Comparison of ENCODE assay signal across 29 cellular contexts in genomic region chr3:48644898-48645760, GRCh38. TPM values are rescaled to one million over a fixed set of nuclear protein-coding genes. Genes with fewer than 3 reads are reported as not detected.
DNase-seq lines count a peak whose midpoint lies in the region; ATAC-seq and TF ChIP-seq lines count a peak whose summit lies in the region.
"Had no signal": no experiment of that assay in that cellular context is flagged by ENCODE, and none has a peak within 500 bp of the region (broad histone marks: within the 10 kb centered on the region; RNA-seq: fewer than 3 reads in every experiment).

No MANE protein-coding gene starts in this region.

- POLR2A ChIA-PET in IMR-90 (lab: Charles Lee; ENCODE audit: unreplicated experiment): no interaction called here

- H3K18ac ChIP-seq in IMR-90 (ENCODE audit: low read depth, low read length): no peak overlapping the region
- H3K18ac ChIP-seq in neuronal stem cell (ENCODE audit: low read length): no peak overlapping the region

- no peak overlapping the region for H2BK15ac ChIP-seq in IMR-90 (ENCODE audit: low read depth, low read length)
- no peak overlapping the region for H2BK15ac ChIP-seq in neuronal stem cell (ENCODE audit: low read length)

- BruUV-seq in IMR-90 (replicated peaks; lab: Mats Ljungman, UMichigan): no TSS peak

- no peak for TF ChIP-seq RAD21 in IMR-90 (IDR thresholded peaks at IDR 0.05; ENCODE audit: low read length)

- H2AFZ ChIP-seq in IMR-90 (replicated peaks; ENCODE audit: low read length, poor library complexity) (no peak overlapping the region), neuronal stem cell (ENCODE audit: low read length) (no peak overlapping the region)

- H3K9me3 Mint-ChIP-seq in mesothelial cell of epicardium: no peaks in the 10 kb centered on the region
- H3K9me3 Mint-ChIP-seq: CD14-positive monocyte; CD8-positive, alpha-beta memory T cell had no signal

- H3K4me1 ChIP-seq in IMR-90 (ENCODE audit: control insufficient read depth, insufficient read depth, low read length) (no peaks in the 10 kb centered on the region), neuronal stem cell (ENCODE audit: control insufficient read depth in 2 of 2, insufficient read depth in 1 of 2, low read depth in 1 of 2, low read length in 2 of 2) (no peaks in the 10 kb centered on the region)
- H3K4me1 ChIP-seq: A549, BE2C, BLaER1 had no signal

- DNase-seq in Right ventricle myocardium inferior (ENCODE audit: missing footprints): peak; percentile 55
- no peak for DNase-seq in left cardiac atrium
- peak; percentile 45 for DNase-seq in Ammon's horn (ENCODE audit: low spot score)
- no peak for DNase-seq in IMR-90
- DNase-seq in neuronal stem cell (ENCODE audit: low spot score): no peak
- no peak for DNase-seq in mesothelial cell of epicardium (ENCODE audit: low spot score in 2 of 2, unreplicated experiment in 2 of 2)
- DNase-seq in activated naive CD4-positive, alpha-beta T cell (lab: John Stamatoyannopoulos, UW): no peak
- DNase-seq: AML-193; BE2C; C1 segment of cervical spinal cord; CD4-positive, alpha-beta memory T cell; CD4-positive, CD25-positive, alpha-beta regulatory T cell; CD8-positive, alpha-beta memory T cell; COR-L47; DMS 273 treated with DMSO at 0.1 percent for 48 hours; DMS153; DMS53; DMS79; DND-41; EL; GDM1 had no signal

- H3K4me1 Mint-ChIP-seq in mesothelial cell of epicardium: no peaks in the 10 kb centered on the region
- H3K4me1 Mint-ChIP-seq: CD14-positive monocyte; CD4-positive, alpha-beta memory T cell; CD8-positive, alpha-beta memory T cell had no signal

- H3K27me3 ChIP-seq in IMR-90 (ENCODE audit: control insufficient read depth, insufficient read depth, low read length) (no peaks in the 10 kb centered on the region), neuronal stem cell (ENCODE audit: control insufficient read depth in 3 of 3, insufficient read depth in 3 of 3, low read depth in 1 of 3, low read length in 3 of 3) (no peaks in the 10 kb centered on the region)
- H3K27me3 ChIP-seq: BE2C, BLaER1 had no signal

- dilution Hi-C loops in IMR-90 (cut with HindIII; ENCODE audit: low sequenced_read_pairs, unreplicated experiment): no loop called here

- H4K91ac ChIP-seq in IMR-90 (ENCODE audit: insufficient read depth, low read depth, low read length) (no peak overlapping the region), neuronal stem cell (ENCODE audit: low read depth, low read length, poor library complexity) (no peak overlapping the region)

- no peaks in the 10 kb centered on the region; the same call in 1 of the 2 replicates for H4K20me1 ChIP-seq in IMR-90 (ENCODE audit: insufficient read depth, low read length)
- H4K20me1 ChIP-seq: BLaER1 had no signal

- H3K27ac Mint-ChIP-seq in mesothelial cell of epicardium: no peak overlapping the region
- H3K27ac Mint-ChIP-seq: CD4-positive, CD25-positive, alpha-beta regulatory T cell had no signal

- H3K4me2 ChIP-seq in IMR-90 (ENCODE audit: low read depth, low read length): no peak overlapping the region
- no peak overlapping the region for H3K4me2 ChIP-seq in neuronal stem cell (ENCODE audit: insufficient read depth, low read length, poor library complexity, severe bottlenecking)
- H3K4me2 ChIP-seq: A549, BLaER1 had no signal

- H3K27ac ChIP-seq in IMR-90 (ENCODE audit: insufficient read depth, low read length): no peak overlapping the region
- H3K27ac ChIP-seq in neuronal stem cell (replicated peaks; ENCODE audit: low read length): no peak overlapping the region
- H3K27ac ChIP-seq: 22Rv1, A549, BLaER1 had no signal

- no peak overlapping the region for H3K9ac ChIP-seq in IMR-90 (ENCODE audit: low read depth, low read length)
- H3K9ac ChIP-seq in neuronal stem cell (ENCODE audit: low read depth, low read length, poor library complexity): peak overlapping the region; percentile 21
- H3K9ac ChIP-seq: BLaER1 had no signal

- TF ChIP-seq CTCF in IMR-90 (conservative IDR thresholded peaks at IDR 0.05; ENCODE audit: low read depth, low read length): no peak
- TF ChIP-seq CTCF in mesothelial cell of epicardium (IDR thresholded peaks at IDR 0.05; ENCODE audit: unreplicated experiment): no peak

- intact Hi-C loops in Right ventricle myocardium inferior (cut with DNase I) (no loop called here), left cardiac atrium (cut with DNase I) (no loop called here), IMR-90 (cut with micrococcal nuclease) (no loop called here)

- H3K36me3 Mint-ChIP-seq in mesothelial cell of epicardium: no peaks in the 10 kb centered on the region
- H3K36me3 Mint-ChIP-seq: CD14-positive monocyte; CD4-positive, alpha-beta memory T cell; CD4-positive, CD25-positive, alpha-beta regulatory T cell had no signal

- no peak overlapping the region for H2BK5ac ChIP-seq in IMR-90 (ENCODE audit: low read depth, low read length, poor library complexity, severe bottlenecking)
- H2BK5ac ChIP-seq in neuronal stem cell (ENCODE audit: low read length): no peak overlapping the region

- H3K36me3 ChIP-seq in IMR-90 (ENCODE audit: control insufficient read depth, insufficient read depth, low read length) (no peaks in the 10 kb centered on the region), neuronal stem cell (replicated peaks in 1 of 2; ENCODE audit: control insufficient read depth in 2 of 2, insufficient read depth in 2 of 2, low read length in 2 of 2) (peaks cover 44 to 92% of the 10 kb centered on the region in 2 donors)

- no peak overlapping the region for H2BK20ac ChIP-seq in IMR-90 (ENCODE audit: low read depth, low read length)

- H3K9me3 ChIP-seq in IMR-90 (ENCODE audit: control insufficient read depth, insufficient read depth, low read length) (no peaks in the 10 kb centered on the region), neuronal stem cell (replicated peaks in 1 of 2; ENCODE audit: control insufficient read depth in 2 of 2, insufficient read depth in 1 of 2, low read depth in 1 of 2, low read length in 2 of 2) (peaks cover 0 to 2% of the 10 kb centered on the region in 2 donors)
- H3K9me3 ChIP-seq: A549, BE2C, BLaER1 had no signal

- in situ Hi-C loops in IMR-90 (cut with MboI; ENCODE audit: low sequenced_read_pairs): no loop called here

- H2AK5ac ChIP-seq in IMR-90 (ENCODE audit: low read depth, low read length) (no peak overlapping the region), neuronal stem cell (ENCODE audit: low read depth, low read length) (no peak overlapping the region)

- H3K4me3 Mint-ChIP-seq in mesothelial cell of epicardium: no peak overlapping the region
- H3K4me3 Mint-ChIP-seq: CD14-positive monocyte; CD4-positive, alpha-beta memory T cell; CD4-positive, CD25-positive, alpha-beta regulatory T cell; CD8-positive, alpha-beta memory T cell had no signal

- CTCF ChIA-PET in IMR-90 (lab: Yijun Ruan, JAX): no interaction called here

- H3K4me3 ChIP-seq in IMR-90 (ENCODE audit: insufficient read depth, low read depth, low read length): no peak overlapping the region
- no peak overlapping the region for H3K4me3 ChIP-seq in neuronal stem cell (ENCODE audit: low read length in 2 of 2)
- H3K4me3 ChIP-seq: A549, BLaER1, GM12878 had no signal

- H3K56ac ChIP-seq in IMR-90 (ENCODE audit: extremely low read depth, insufficient read depth, low read length): no peak overlapping the region

- H3K79me1 ChIP-seq in IMR-90 (ENCODE audit: low read depth in 1 of 2, low read length in 2 of 2): no peaks in the 10 kb centered on the region
- peaks cover 3% of the 10 kb centered on the region for H3K79me1 ChIP-seq in neuronal stem cell (ENCODE audit: low read depth, low read length)

- H3K4ac ChIP-seq in IMR-90 (ENCODE audit: low read depth, low read length) (no peak overlapping the region), neuronal stem cell (ENCODE audit: low read length) (peak overlapping the region; percentile 37)

- no peak for TF ChIP-seq POLR2A in IMR-90 (IDR thresholded peaks at IDR 0.05; ENCODE audit: low read depth, low read length)

- no peak overlapping the region for H2BK120ac ChIP-seq in IMR-90 (ENCODE audit: low read depth, low read length)
- no peak overlapping the region for H2BK120ac ChIP-seq in neuronal stem cell (ENCODE audit: low read depth, low read length)

- 82% methylated on average over 16 of the region's 22 CpGs; no CpG with 5 or more reads in 1 of the 2 experiments for WGBS in IMR-90 (ENCODE audit: extremely low coverage in 2 of 2, insufficient read length in 1 of 2), 2 experiments
- no CpG with 5 or more reads among the region's 22 CpGs for WGBS in neuronal stem cell (ENCODE audit: extremely low coverage in 2 of 2, insufficient read length in 2 of 2, insufficient replicate concordance in 1 of 2), 2 donors

- no peak overlapping the region for H3K23ac ChIP-seq in IMR-90 (ENCODE audit: low read depth, low read length)
- peak overlapping the region; percentile 85 for H3K23ac ChIP-seq in neuronal stem cell (ENCODE audit: low read depth, low read length, poor library complexity)

- no peak for ATAC-seq in Right ventricle myocardium inferior
- ATAC-seq in left cardiac atrium: no peak
- no peak for ATAC-seq in IMR-90 (ENCODE audit: low read depth)
- ATAC-seq: A549, GM12878 had no signal

- H4K8ac ChIP-seq in IMR-90 (ENCODE audit: low read depth in 2 of 2, low read length in 2 of 2) (no peak overlapping the region), neuronal stem cell (ENCODE audit: low read depth, low read length) (no peak overlapping the region)

- H3K27me3 Mint-ChIP-seq in mesothelial cell of epicardium (ENCODE audit: low read depth): no peaks in the 10 kb centered on the region
- H3K27me3 Mint-ChIP-seq: CD4-positive, CD25-positive, alpha-beta regulatory T cell; CD8-positive, alpha-beta memory T cell had no signal

- H3K9me1 ChIP-seq in IMR-90 (ENCODE audit: insufficient read depth, low read length): no peaks in the 10 kb centered on the region

- H4K5ac ChIP-seq in IMR-90 (ENCODE audit: low read depth, low read length): no peak overlapping the region

- no peak overlapping the region for H3K14ac ChIP-seq in IMR-90 (replicated peaks; ENCODE audit: low read depth, low read length)
- no peak overlapping the region for H3K14ac ChIP-seq in neuronal stem cell (ENCODE audit: low read length)

- no peak overlapping the region for H2BK12ac ChIP-seq in neuronal stem cell (ENCODE audit: low read length)

- peak overlapping the region; percentile 9 for H2AK9ac ChIP-seq in IMR-90 (replicated peaks; ENCODE audit: low read depth, low read length, poor library complexity)

RNA-seq across cellular contexts. Expression of gene SLC26A6, which starts 9.9 kb away (rescaled TPM):
- total RNA-seq in Right ventricle myocardium inferior: 14.1 TPM
- 10 to 100 TPM; 11.2 to 14.6 TPM for total RNA-seq in left cardiac atrium
- 11.7 and 11.8 TPM in 2 replicates for total RNA-seq in IMR-90 (2012; rRNA removed)
- 31.4 and 34.3 TPM in 2 replicates for polyA plus RNA-seq in IMR-90 (2012; rRNA removed)
- 12.8 and 16.9 TPM in 2 replicates for polyA plus RNA-seq in IMR-90 (2012; cell fraction: cytosol; rRNA removed)
- 352 and 485 TPM in 2 replicates for polyA plus RNA-seq in IMR-90 (2012; cell fraction: nucleus; rRNA removed; ENCODE audit: low replicate concordance)
- polyA plus RNA-seq in neuronal stem cell (2013, experiment 1 of 2): 30.0 TPM
- 29.9 TPM for polyA plus RNA-seq in neuronal stem cell (2013, experiment 2 of 2)
- 18.0 to 22.7 TPM (median 21.6 TPM) in 3 replicates for total RNA-seq in mesothelial cell of epicardium

RNA-seq across cellular contexts. Expression of gene CELSR3, which starts 17.6 kb away (rescaled TPM):
- total RNA-seq in Right ventricle myocardium inferior: 0.38 TPM
- total RNA-seq in left cardiac atrium: under 1 TPM; 0.24 to 0.39 TPM
- 0.18 and 0.28 TPM in 2 replicates for total RNA-seq in IMR-90 (2012; rRNA removed)
- polyA plus RNA-seq in IMR-90 (2012; rRNA removed): 0.59 and 0.63 TPM in 2 replicates
- 0.21 and 0.46 TPM in 2 replicates for polyA plus RNA-seq in IMR-90 (2012; cell fraction: cytosol; rRNA removed)
- 2.5 and 3.7 TPM in 2 replicates for polyA plus RNA-seq in IMR-90 (2012; cell fraction: nucleus; rRNA removed; ENCODE audit: low replicate concordance)
- 8.4 TPM for polyA plus RNA-seq in neuronal stem cell (2013, experiment 1 of 2)
- 8.5 TPM for polyA plus RNA-seq in neuronal stem cell (2013, experiment 2 of 2)
- total RNA-seq in mesothelial cell of epicardium: 5.0 to 5.6 TPM (median 5.2 TPM) in 3 replicates
- polyA plus RNA-seq: CD14-positive monocyte had no signal

RNA-seq across cellular contexts. Expression of gene TMEM89, which starts 23.6 kb away (rescaled TPM):
- not detected for total RNA-seq in Right ventricle myocardium inferior
- total RNA-seq in left cardiac atrium: not detected
- not detected in 2 replicates for total RNA-seq in IMR-90 (2012; rRNA removed)
- polyA plus RNA-seq in IMR-90 (2012; rRNA removed): 0.15 TPM in 1 of 2 replicates, not detected in the other
- not detected in 2 replicates for polyA plus RNA-seq in IMR-90 (2012; cell fraction: cytosol; rRNA removed)
- 0.63 and 1.1 TPM in 2 replicates for polyA plus RNA-seq in IMR-90 (2012; cell fraction: nucleus; rRNA removed; ENCODE audit: low replicate concordance)
- polyA plus RNA-seq in neuronal stem cell (2013, experiment 1 of 2): 0.15 TPM
- polyA plus RNA-seq in neuronal stem cell (2013, experiment 2 of 2): not detected
- total RNA-seq in mesothelial cell of epicardium: 0.84 TPM in 1 of 3 replicates, not detected in the others
- total RNA-seq: A172; CD4-positive, alpha-beta memory T cell; CD4-positive, CD25-positive, alpha-beta regulatory T cell; CD8-positive, alpha-beta memory T cell; Daoy; G401; GM12878 had no signal
- polyA plus RNA-seq: A549; CD14-positive monocyte; CD4-positive, alpha-beta memory T cell; CD4-positive, CD25-positive, alpha-beta regulatory T cell; CD8-positive, alpha-beta memory T cell; GM12878 had no signal

RNA-seq across cellular contexts. Expression of gene UQCRC1, which starts 35.7 kb away (rescaled TPM):
- 1,186 TPM for total RNA-seq in Right ventricle myocardium inferior
- total RNA-seq in left cardiac atrium: 100 to 1,000 TPM; 583 to 651 TPM
- total RNA-seq in IMR-90 (2012; rRNA removed): 952 and 1,365 TPM in 2 replicates
- 410 and 474 TPM in 2 replicates for polyA plus RNA-seq in IMR-90 (2012; rRNA removed)
- polyA plus RNA-seq in IMR-90 (2012; cell fraction: cytosol; rRNA removed): 589 and 721 TPM in 2 replicates
- polyA plus RNA-seq in IMR-90 (2012; cell fraction: nucleus; rRNA removed; ENCODE audit: low replicate concordance): 253 and 529 TPM in 2 replicates
- polyA plus RNA-seq in neuronal stem cell (2013, experiment 1 of 2): 137 TPM
- polyA plus RNA-seq in neuronal stem cell (2013, experiment 2 of 2): 134 TPM
- total RNA-seq in mesothelial cell of epicardium: 161 to 171 TPM (median 164 TPM) in 3 replicates

RNA-seq across cellular contexts. Expression of gene NCKIPSD, which starts 40.6 kb away (rescaled TPM):
- 15.4 TPM for total RNA-seq in Right ventricle myocardium inferior
- 10 to 100 TPM; 19.4 to 27.8 TPM for total RNA-seq in left cardiac atrium
- 21.0 and 21.9 TPM in 2 replicates for total RNA-seq in IMR-90 (2012; rRNA removed)
- polyA plus RNA-seq in IMR-90 (2012; rRNA removed): 38.3 and 42.3 TPM in 2 replicates
- 15.5 and 40.7 TPM in 2 replicates for polyA plus RNA-seq in IMR-90 (2012; cell fraction: cytosol; rRNA removed)
- 71.9 and 123 TPM in 2 replicates for polyA plus RNA-seq in IMR-90 (2012; cell fraction: nucleus; rRNA removed; ENCODE audit: low replicate concordance)
- 17.6 TPM for polyA plus RNA-seq in neuronal stem cell (2013, experiment 1 of 2)
- 17.5 TPM for polyA plus RNA-seq in neuronal stem cell (2013, experiment 2 of 2)
- 30.7 to 33.5 TPM (median 31.9 TPM) in 3 replicates for total RNA-seq in mesothelial cell of epicardium

Comparison
In these comparisons a context has a peak if more than half of its experiments do, and no peak if none do; other contexts are left out.
1. DNase-seq: peak in Right ventricle myocardium inferior (single experiment) and Ammon's horn (single experiment); none in left cardiac atrium (single experiment), IMR-90 (single experiment), neuronal stem cell (single experiment), mesothelial cell of epicardium (0 of 2) and activated naive CD4-positive, alpha-beta T cell (0 of 4).